ENCODE assay signal across 16 cellular contexts in genomic region chr16:65153365-65154105, GRCh38. TPM values are rescaled to one million over a fixed set of nuclear protein-coding genes. Genes with fewer than 3 reads are reported as not detected.
DNase-seq lines count a peak whose midpoint lies in the region; ATAC-seq and TF ChIP-seq lines count a peak whose summit lies in the region.
"Had no signal": no experiment of that assay in that cellular context is flagged by ENCODE, and none has a peak within 500 bp of the region (broad histone marks: within the 10 kb centered on the region; RNA-seq: fewer than 3 reads in every experiment).

No MANE protein-coding gene starts in this region.

- H3K79me1 ChIP-seq in neuronal stem cell (ENCODE audit: low read depth, low read length), result no peaks in the 10 kb centered on the region

- H2AFZ ChIP-seq in PC-3 (ENCODE audit: low read length), result no peak overlapping the region
- no peak overlapping the region for H2AFZ ChIP-seq in neuronal stem cell (ENCODE audit: low read length)
- H2AFZ ChIP-seq in mammary epithelial cell (ENCODE audit: low read depth, low read length), result no peak overlapping the region
- H2AFZ ChIP-seq: GM23248 had no signal

- no peak overlapping the region for H3K18ac ChIP-seq in neuronal stem cell (ENCODE audit: low read length)

- no peak overlapping the region for H3K4ac ChIP-seq in neuronal stem cell (ENCODE audit: low read length)

- no peak overlapping the region for H2BK15ac ChIP-seq in neuronal stem cell (ENCODE audit: low read length)

- no peak overlapping the region for H2BK5ac ChIP-seq in neuronal stem cell (ENCODE audit: low read length)

- H3K4me2 ChIP-seq in PC-3 (ENCODE audit: low read length) (no peak overlapping the region), neuronal stem cell (ENCODE audit: insufficient read depth, low read length, poor library complexity, severe bottlenecking) (no peak overlapping the region), mammary epithelial cell (ENCODE audit: insufficient read depth, low read depth, low read length) (no peak overlapping the region)

- H4K8ac ChIP-seq in neuronal stem cell (ENCODE audit: low read depth, low read length), result no peak overlapping the region

- no peak overlapping the region for H3K23ac ChIP-seq in neuronal stem cell (ENCODE audit: low read depth, low read length, poor library complexity)

- ATAC-seq in PC-3, result no peak

- no peak overlapping the region for H4K91ac ChIP-seq in neuronal stem cell (ENCODE audit: low read depth, low read length, poor library complexity)

- dilution Hi-C loops in mammary epithelial cell (cut with HindIII; ENCODE audit: low sequenced_read_pairs), result no loop called here

- no peaks in the 10 kb centered on the region for H3F3A ChIP-seq in PC-3 (ENCODE audit: low read length, unreplicated experiment)

- BruUV-seq in PC-3 (replicated peaks; lab: Mats Ljungman, UMichigan) (no TSS peak), mammary epithelial cell (replicated peaks; lab: Mats Ljungman, UMichigan) (no TSS peak)

- H3K4me3 ChIP-seq in HUES48 (ENCODE audit: low read depth, low read length) (no peak overlapping the region), PC-3 (ENCODE audit: low read length) (no peak overlapping the region), kidney epithelial cell (ENCODE audit: low read depth, low read length) (no peak overlapping the region), neuronal stem cell (ENCODE audit: low read length in 2 of 2) (no peak overlapping the region), mammary epithelial cell (replicated peaks in 1 of 3; ENCODE audit: insufficient read depth in 1 of 3, low read depth in 2 of 3, low read length in 3 of 3) (no peak overlapping the region)
- H3K4me3 ChIP-seq: GM23248 had no signal

- H3K9ac ChIP-seq in HUES48 (ENCODE audit: low read depth, low read length) (peak overlapping the region; percentile 7; the same call in 1 of the 2 replicates), PC-3 (ENCODE audit: low read length) (no peak overlapping the region), neuronal stem cell (ENCODE audit: low read depth, low read length, poor library complexity) (no peak overlapping the region), mammary epithelial cell (ENCODE audit: insufficient read depth, low read length) (no peak overlapping the region)
- H3K9ac ChIP-seq: GM23248 had no signal

- H3K79me2 ChIP-seq in PC-3 (ENCODE audit: low read length) (no peaks in the 10 kb centered on the region), mammary epithelial cell (ENCODE audit: insufficient read depth, low read length) (no peaks in the 10 kb centered on the region)

- H2AK5ac ChIP-seq in neuronal stem cell (ENCODE audit: low read depth, low read length), result no peak overlapping the region

- no peaks in the 10 kb centered on the region for H3K27me3 ChIP-seq in HUES48 (ENCODE audit: control insufficient read depth, insufficient read depth, low read length)
- no peaks in the 10 kb centered on the region for H3K27me3 ChIP-seq in PC-3 (ENCODE audit: low read length)
- H3K27me3 ChIP-seq in kidney epithelial cell (ENCODE audit: control insufficient read depth, insufficient read depth, low read length), result no peaks in the 10 kb centered on the region
- no peaks in the 10 kb centered on the region for H3K27me3 ChIP-seq in neuronal stem cell (ENCODE audit: control insufficient read depth in 3 of 3, insufficient read depth in 3 of 3, low read depth in 1 of 3, low read length in 3 of 3)
- H3K27me3 ChIP-seq in mammary epithelial cell (ENCODE audit: insufficient read depth, low read length), result peaks cover 2% of the 10 kb centered on the region

- H3K36me3 ChIP-seq in HUES48 (ENCODE audit: control insufficient read depth, insufficient read depth, low read length), result no peaks in the 10 kb centered on the region
- H3K36me3 ChIP-seq in PC-3 (ENCODE audit: low read depth, low read length), result no peaks in the 10 kb centered on the region
- H3K36me3 ChIP-seq in kidney epithelial cell (ENCODE audit: control insufficient read depth, insufficient read depth, low read length), result no peaks in the 10 kb centered on the region
- no peaks in the 10 kb centered on the region for H3K36me3 ChIP-seq in neuronal stem cell (replicated peaks in 1 of 2; ENCODE audit: control insufficient read depth in 2 of 2, insufficient read depth in 2 of 2, low read length in 2 of 2)
- H3K36me3 ChIP-seq in mammary epithelial cell (ENCODE audit: insufficient read depth, low read length), result no peaks in the 10 kb centered on the region

- H2BK12ac ChIP-seq in neuronal stem cell (ENCODE audit: low read length), result no peak overlapping the region

- WGBS in neuronal stem cell (ENCODE audit: extremely low coverage in 2 of 2, insufficient read length in 2 of 2, insufficient replicate concordance in 1 of 2), 2 donors, result no CpG with 5 or more reads among the region's 1 CpG
- WGBS in mammary epithelial cell (ENCODE audit: low coverage, missing lambda C conversion rate), result 60% methylated on average over 1 of the region's 1 CpG

- H2BK120ac ChIP-seq in neuronal stem cell (ENCODE audit: low read depth, low read length), result no peak overlapping the region

- H3K9me2 ChIP-seq in PC-3 (replicated peaks; ENCODE audit: low read length), result no peaks in the 10 kb centered on the region

- in situ Hi-C loops in mammary epithelial cell (cut with MboI; ENCODE audit: low sequenced_read_pairs in 2 of 2), result no loop called here

- H3K4me1 ChIP-seq in HUES48 (ENCODE audit: control insufficient read depth, insufficient read depth, low read length) (peaks cover 10% of the 10 kb centered on the region), PC-3 (ENCODE audit: insufficient read depth, low read length) (no peaks in the 10 kb centered on the region; the same call in 1 of the 2 replicates), neuronal stem cell (ENCODE audit: control insufficient read depth in 2 of 2, insufficient read depth in 1 of 2, low read depth in 1 of 2, low read length in 2 of 2) (peaks cover 0 to 10% of the 10 kb centered on the region in 2 donors), mammary epithelial cell (ENCODE audit: insufficient read depth, low read length) (no peaks in the 10 kb centered on the region)

- H3K27ac ChIP-seq in HUES48 (ENCODE audit: low read depth, low read length) (peak overlapping the region; percentile 24), PC-3 (ENCODE audit: low read length) (no peak overlapping the region), neuronal stem cell (replicated peaks; ENCODE audit: low read length) (peak overlapping the region; percentile 38), mammary epithelial cell (ENCODE audit: insufficient read depth, low read depth, low read length) (no peak overlapping the region)
- H3K27ac ChIP-seq: C4-2B, GM23248 had no signal

- no peak overlapping the region for H3K14ac ChIP-seq in neuronal stem cell (ENCODE audit: low read length)

- no peak for TF ChIP-seq CTCF in PC-3 (conservative IDR thresholded peaks at IDR 0.05; ENCODE audit: low read depth, low read length)
- peak; percentile 10 for TF ChIP-seq CTCF in kidney epithelial cell (IDR thresholded peaks at IDR 0.05; ENCODE audit: insufficient read depth, low read length, poor library complexity, severe bottlenecking)
- no peak for TF ChIP-seq CTCF in mammary epithelial cell (conservative IDR thresholded peaks at IDR 0.05 in 1 of 2, IDR thresholded peaks at IDR 0.05 in 1 of 2; ENCODE audit: extremely low read depth in 1 of 2, insufficient read depth in 1 of 2, low read depth in 1 of 2, low read length in 2 of 2)

- intact Hi-C loops in PC-3 (cut with micrococcal nuclease) (no loop called here), mammary epithelial cell (cut with micrococcal nuclease) (no loop called here)

- no peaks in the 10 kb centered on the region for H3K9me3 ChIP-seq in HUES48 (ENCODE audit: control insufficient read depth, insufficient read depth, low read length)
- no peaks in the 10 kb centered on the region for H3K9me3 ChIP-seq in PC-3 (ENCODE audit: low read length)
- H3K9me3 ChIP-seq in neuronal stem cell (replicated peaks in 1 of 2; ENCODE audit: control insufficient read depth in 2 of 2, insufficient read depth in 1 of 2, low read depth in 1 of 2, low read length in 2 of 2), result no peaks in the 10 kb centered on the region
- no peaks in the 10 kb centered on the region for H3K9me3 ChIP-seq in mammary epithelial cell (replicated peaks; ENCODE audit: insufficient read depth, low read length)

- POLR2A ChIA-PET in PC-3 (lab: Charles Lee; ENCODE audit: unreplicated experiment), result interaction anchor here (0.6 kb wide), 1 partner anchor 12 kb away, joined by 4 read pairs; no protein-coding TSS in a partner anchor

- H4K20me1 ChIP-seq in PC-3 (ENCODE audit: low read length) (no peaks in the 10 kb centered on the region), mammary epithelial cell (ENCODE audit: insufficient read depth, low read length) (no peaks in the 10 kb centered on the region)

- DNase-seq in PC-3 (peak; percentile 2), kidney epithelial cell (ENCODE audit: low read depth) (no peak), neuronal stem cell (ENCODE audit: low spot score) (peak; percentile 51), mammary epithelial cell (no peak), cerebellar nuclear complex (lab: John Stamatoyannopoulos, UW) (no peak), NCI-H345 treated with DMSO at 0.1 percent for 48 hours (lab: John Stamatoyannopoulos, UW; ENCODE audit: unreplicated experiment) (no peak), NOMO-1 (lab: John Stamatoyannopoulos, UW; ENCODE audit: unreplicated experiment in 2 of 2) (no peak)
- DNase-seq: AML-193; CD4-positive, alpha-beta T cell; DMS153; DMS79; GDM1; HCEC 1CT had no signal

- CTCF ChIA-PET in PC-3 (lab: Charles Lee) (no interaction called here), mammary epithelial cell (lab: Charles Lee; ENCODE audit: low non-redundant PET) (interaction anchor here (0.5 kb wide), 1 partner anchor 1095 kb away, joined by 22 read pairs; no protein-coding TSS in a partner anchor)

RNA-seq across cellular contexts. Expression of gene CDH11, which starts 31.7 kb away (rescaled TPM):
- 111 and 172 TPM in 2 replicates for total RNA-seq in PC-3 (2014; rRNA removed)
- total RNA-seq in kidney epithelial cell, result 114 and 135 TPM in 2 replicates
- polyA plus RNA-seq in neuronal stem cell (2013, experiment 1 of 2), result 147 TPM
- 149 TPM for polyA plus RNA-seq in neuronal stem cell (2013, experiment 2 of 2)
- 10 to 100 TPM in 1 of 2 donors, 1 to 10 TPM in 1; 6.3 to 61.7 TPM for total RNA-seq in mammary epithelial cell
- polyA plus RNA-seq in mammary epithelial cell, result 44.9 TPM
- 131 TPM for polyA minus RNA-seq in mammary epithelial cell
- total RNA-seq: CD4-positive, alpha-beta T cell had no signal

Comparison
In these comparisons a context has a peak if more than half of its experiments do, and no peak if none do; other contexts are left out.
1. H3K27ac ChIP-seq: peak in HUES48 (single experiment) and neuronal stem cell (single experiment); none in PC-3 (single experiment) and mammary epithelial cell (single experiment).
2. DNase-seq: peak in PC-3 (single experiment) and neuronal stem cell (single experiment); none in kidney epithelial cell (single experiment), mammary epithelial cell (single experiment), cerebellar nuclear complex (0 of 2), NCI-H345 treated with DMSO at 0.1 percent for 48 hours (single experiment) and NOMO-1 (0 of 2).